In genomic region chr14:99687284-99688209, GRCh38 we compare ENCODE assay signal across 8 cellular contexts. TPM values are rescaled to one million over a fixed set of nuclear protein-coding genes. Genes with fewer than 3 reads are reported as not detected.
DNase-seq lines count a peak whose midpoint lies in the region; ATAC-seq, FAIRE-seq and TF ChIP-seq lines count a peak whose summit lies in the region.

No MANE protein-coding gene starts in this region.

- DNase-seq in CD4-positive, alpha-beta T cell, result peak in 7 of 10 experiments; percentile 28 to 49 (median 32)
- DNase-seq in Karpas-422, result peak; percentile 74
- DNase-seq in GM12878 (ENCODE audit: low read depth, low spot score), result no peak
- peak in 7 of 9 donors; percentile 11 to 55 (median 44) for DNase-seq in naive thymus-derived CD4-positive, alpha-beta T cell
- DNase-seq in amygdala (lab: John Stamatoyannopoulos, UW), result no peak
- no peak for DNase-seq in cerebellar nuclear complex (lab: John Stamatoyannopoulos, UW)
- DNase-seq in MV-4-11 (lab: John Stamatoyannopoulos, UW), result no peak
- no peak for DNase-seq in NCI-H524 treated with DMSO at 0.1 percent for 48 hours (lab: John Stamatoyannopoulos, UW)

- POLR2A ChIA-PET in CD4-positive, alpha-beta T cell (lab: Charles Lee), result no interaction called here
- POLR2A ChIA-PET in GM12878 (lab: Charles Lee), result no interaction called here
- POLR2A ChIA-PET in naive thymus-derived CD4-positive, alpha-beta T cell (lab: Charles Lee), result interaction anchor here (0.6 kb wide), 1 partner anchor 168 kb away, joined by 3 read pairs; no protein-coding TSS in a partner anchor

- RAD21 ChIA-PET in GM12878 (lab: Charles Lee; ENCODE audit: unreplicated experiment), result interaction anchor here (0.6 kb wide), 1 partner anchor 19 kb away, joined by 3 read pairs; no protein-coding TSS in a partner anchor

- ATAC-seq in CD4-positive, alpha-beta T cell (ENCODE audit: poor library complexity), result no peak
- ATAC-seq in GM12878, result no peak
- no peak for ATAC-seq in naive thymus-derived CD4-positive, alpha-beta T cell

- H3K36me3 ChIP-seq in Karpas-422 (ENCODE audit: insufficient read depth, low read length), result no peaks in the 10 kb centered on the region
- H3K36me3 ChIP-seq in GM12878 (ENCODE audit: control insufficient read depth in 2 of 2, insufficient read depth in 2 of 2, low read length in 1 of 2), result no peaks in the 10 kb centered on the region
- H3K36me3 ChIP-seq in naive thymus-derived CD4-positive, alpha-beta T cell (ENCODE audit: control insufficient read depth in 2 of 3, insufficient read depth in 3 of 3, low read length in 3 of 3), result peaks cover 0 to 5% (median 0%) of the 10 kb centered on the region in 3 experiments

- H3K4me1 ChIP-seq in Karpas-422 (ENCODE audit: low read length) (peaks cover 19% of the 10 kb centered on the region), GM12878 (ENCODE audit: control insufficient read depth, insufficient read depth, low read length) (peaks cover 4% of the 10 kb centered on the region)
- peaks cover 5 to 11% of the 10 kb centered on the region in 2 donors for H3K4me1 ChIP-seq in naive thymus-derived CD4-positive, alpha-beta T cell (ENCODE audit: control insufficient read depth in 2 of 2, insufficient read depth in 2 of 2, low read length in 2 of 2)

- H3K9me3 ChIP-seq in CD4-positive, alpha-beta T cell (ENCODE audit: control insufficient read depth, low read length), result no peaks in the 10 kb centered on the region
- no peaks in the 10 kb centered on the region for H3K9me3 ChIP-seq in Karpas-422 (ENCODE audit: low read length)
- no peaks in the 10 kb centered on the region for H3K9me3 ChIP-seq in GM12878 (replicated peaks; ENCODE audit: control insufficient read depth, insufficient read depth, low read length)
- H3K9me3 ChIP-seq in naive thymus-derived CD4-positive, alpha-beta T cell (ENCODE audit: control insufficient read depth in 2 of 3, low read length in 3 of 3), result no peaks in the 10 kb centered on the region

- H3K4me3 ChIP-seq in Karpas-422 (ENCODE audit: low read length), result no peak overlapping the region
- H3K4me3 ChIP-seq in GM12878, result no peak overlapping the region
- H3K4me3 ChIP-seq in naive thymus-derived CD4-positive, alpha-beta T cell (ENCODE audit: low read length), result no peak overlapping the region

- WGBS in GM12878 (ENCODE audit: insufficient coverage, insufficient replicate concordance, low lambda C conversion rate, missing lambda C conversion rate), result 27% methylated on average over 12 of the region's 12 CpGs

- peak; percentile 77 for TF ChIP-seq CTCF in CD4-positive, alpha-beta T cell (IDR thresholded peaks at IDR 0.05)
- peak; percentile 44 to 73 (median 70) for TF ChIP-seq CTCF in GM12878 (IDR thresholded peaks at IDR 0.05 in 2 of 3, conservative IDR thresholded peaks at IDR 0.05 in 1 of 3; ENCODE audit: control insufficient read depth in 2 of 3, extremely low read depth in 1 of 3, insufficient read depth in 1 of 3, low read depth in 3 of 3, low read length in 3 of 3)

- no peak for TF ChIP-seq RAD21 in GM12878 (IDR thresholded peaks at IDR 0.05; ENCODE audit: insufficient read depth, low read depth, low read length)

- TF ChIP-seq POLR2A in GM12878 (IDR thresholded peaks at IDR 0.05; ENCODE audit: low read depth, low read length), result no peak

- H3K27me3 ChIP-seq in CD4-positive, alpha-beta T cell (ENCODE audit: control insufficient read depth, insufficient read depth, low read length), result peaks cover 23% of the 10 kb centered on the region
- no peaks in the 10 kb centered on the region for H3K27me3 ChIP-seq in Karpas-422 (ENCODE audit: low read length)
- peaks cover 0 to 2% of the 10 kb centered on the region in 2 experiments for H3K27me3 ChIP-seq in GM12878 (replicated peaks in 1 of 2; ENCODE audit: control insufficient read depth in 2 of 2, insufficient read depth in 2 of 2, low read length in 1 of 2)
- peaks cover 3 to 4% of the 10 kb centered on the region in 2 donors for H3K27me3 ChIP-seq in naive thymus-derived CD4-positive, alpha-beta T cell (ENCODE audit: control insufficient read depth in 2 of 2, insufficient read depth in 2 of 2, low read length in 2 of 2)

- no peak for TF ChIP-seq EP300 in GM12878 (IDR thresholded peaks at IDR 0.05; ENCODE audit: borderline replicate concordance in 1 of 2, control insufficient read depth in 1 of 2, low read depth in 2 of 2, low read length in 2 of 2)

- peak overlapping the region; percentile 63 for H3K4me3 Mint-ChIP-seq in CD4-positive, alpha-beta T cell
- no peak overlapping the region for H3K4me3 Mint-ChIP-seq in naive thymus-derived CD4-positive, alpha-beta T cell

- no peaks in the 10 kb centered on the region for H3K79me2 ChIP-seq in Karpas-422 (ENCODE audit: low read length)
- no peaks in the 10 kb centered on the region for H3K79me2 ChIP-seq in GM12878 (ENCODE audit: control insufficient read depth, insufficient read depth, low read length)

- H4K20me1 ChIP-seq in Karpas-422 (ENCODE audit: insufficient read depth, low read depth, low read length) (peaks cover 4% of the 10 kb centered on the region; the same call in 1 of the 2 replicates), GM12878 (ENCODE audit: control insufficient read depth, insufficient read depth) (no peaks in the 10 kb centered on the region; the same call in 1 of the 2 replicates)

- no peak overlapping the region for H3K27ac ChIP-seq in CD4-positive, alpha-beta T cell (ENCODE audit: low read depth, low read length)
- no peak overlapping the region for H3K27ac ChIP-seq in Karpas-422 (ENCODE audit: low read length)
- no peak overlapping the region for H3K27ac ChIP-seq in GM12878 (ENCODE audit: control insufficient read depth, insufficient read depth)
- no peak overlapping the region for H3K27ac ChIP-seq in naive thymus-derived CD4-positive, alpha-beta T cell (ENCODE audit: low read depth, low read length)

- no peak overlapping the region for H3K4me2 ChIP-seq in Karpas-422 (ENCODE audit: low read depth, low read length, poor library complexity, severe bottlenecking)
- H3K4me2 ChIP-seq in GM12878 (ENCODE audit: control insufficient read depth, insufficient read depth), result no peak overlapping the region

- no peak overlapping the region for H3K27ac Mint-ChIP-seq in CD4-positive, alpha-beta T cell
- H3K27ac Mint-ChIP-seq in naive thymus-derived CD4-positive, alpha-beta T cell, result no peak overlapping the region

- in situ Hi-C loops in GM12878 (cut with MboI), result no loop called here

- H2AFZ ChIP-seq in Karpas-422 (ENCODE audit: low read length) (no peak overlapping the region), GM12878 (ENCODE audit: control insufficient read depth, low read depth, low read length) (no peak overlapping the region)

- H3K9ac ChIP-seq in Karpas-422 (ENCODE audit: low read length), result no peak overlapping the region
- H3K9ac ChIP-seq in GM12878 (ENCODE audit: control insufficient read depth, insufficient read depth, low read length), result no peak overlapping the region

- no peak for FAIRE-seq in GM12878 (lab: Jason Lieb, UNC)

- peaks cover 45% of the 10 kb centered on the region for H3K27me3 Mint-ChIP-seq in CD4-positive, alpha-beta T cell
- peaks cover 22 to 60% (median 46%) of the 10 kb centered on the region in 5 donors for H3K27me3 Mint-ChIP-seq in naive thymus-derived CD4-positive, alpha-beta T cell

- CTCF ChIA-PET in CD4-positive, alpha-beta T cell (lab: Charles Lee), result interaction anchor here (0.9 to 1.3 kb wide), 3 partner anchors 10 to 84 kb away, joined by 3 to 4 read pairs (median 3); partner anchors contain the start of gene CCDC85C
- CTCF ChIA-PET in GM12878 (lab: Yijun Ruan, JAX), result interaction anchor here (0.6 to 1.7 kb wide), 11 partner anchors 8 to 195 kb away, joined by 3 to 7 read pairs (median 3); no protein-coding TSS in a partner anchor
- CTCF ChIA-PET in naive thymus-derived CD4-positive, alpha-beta T cell (lab: Charles Lee), result interaction anchor here (0.6 to 1.9 kb wide), 4 partner anchors 13 to 208 kb away, joined by 3 to 4 read pairs (median 3); no protein-coding TSS in a partner anchor

- H3K9me3 Mint-ChIP-seq in CD4-positive, alpha-beta T cell, result no peaks in the 10 kb centered on the region
- no peaks in the 10 kb centered on the region for H3K9me3 Mint-ChIP-seq in naive thymus-derived CD4-positive, alpha-beta T cell

- peaks cover 12% of the 10 kb centered on the region for H3K4me1 Mint-ChIP-seq in CD4-positive, alpha-beta T cell (ENCODE audit: low read depth)
- H3K4me1 Mint-ChIP-seq in naive thymus-derived CD4-positive, alpha-beta T cell, result peaks cover 9 to 29% (median 12%) of the 10 kb centered on the region in 7 donors

- SMC1A ChIA-PET in GM12878 (lab: Charles Lee; ENCODE audit: uncharacterized antibody, unreplicated experiment), result no interaction called here

- H3K36me3 Mint-ChIP-seq in CD4-positive, alpha-beta T cell (ENCODE audit: low read depth), result no peaks in the 10 kb centered on the region
- H3K36me3 Mint-ChIP-seq in naive thymus-derived CD4-positive, alpha-beta T cell, result no peaks in the 10 kb centered on the region

- intact Hi-C loops in CD4-positive, alpha-beta T cell (cut with DNase I, micrococcal nuclease), result loop anchor here in 1 of 2 experiments (2.0 to 10.0 kb wide), 3 partner anchors 170 to 527 kb away; partner anchors contain the start of genes CCNK and SETD3
- intact Hi-C loops in GM12878 (cut with micrococcal nuclease; ENCODE audit: unreplicated experiment), result no loop called here
- intact Hi-C loops in naive thymus-derived CD4-positive, alpha-beta T cell (cut with micrococcal nuclease), result loop anchor here in 1 of 2 donors (10.0 kb wide), 1 partner anchor 287 kb away; no protein-coding TSS in a partner anchor

- BruUV-seq in GM12878 (replicated peaks; lab: Mats Ljungman, UMichigan), result no TSS peak

- no peaks in the 10 kb centered on the region for H3K9me2 ChIP-seq in Karpas-422 (replicated peaks; ENCODE audit: insufficient read depth, low read length)

RNA-seq across cellular contexts. Expression of gene CYP46A1, which starts 3.4 kb away (rescaled TPM):
- under 1 TPM; 0.11 to 0.22 TPM for total RNA-seq in CD4-positive, alpha-beta T cell
- total RNA-seq in Karpas-422 (2014; rRNA removed; shearing (Covaris generic); ENCODE audit: low replicate concordance), result 0.52 and 1.3 TPM in 2 replicates
- 0.10 and 0.17 TPM in 2 replicates for total RNA-seq in GM12878 (2013; cell fraction: nucleolus; rRNA removed)
- total RNA-seq in GM12878 (2014; rRNA removed) (not detected in 2 replicates), GM12878 (2014; rRNA removed; fragmentation: Illumina TruSeq; extraction: Trizol) (not detected in 2 replicates), GM12878 (2021) (not detected in 2 replicates)
- polyA plus RNA-seq in GM12878 (2011; ENCODE audit: low read depth), result not detected
- polyA plus RNA-seq in GM12878 (2011; rRNA removed) (0.01 and 0.04 TPM in 2 replicates), GM12878 (2014; fragmentation: Illumina TruSeq; extraction: Trizol) (not detected in 2 replicates), GM12878 (2014; fragmentation: Nextera tagmentation; extraction: Ambion mirVana) (not detected), GM12878 (2014; rRNA removed) (not detected in 2 replicates), GM12878 (2016; fragmentation: Nextera tagmentation; extraction: Ambion mirVana) (under 1 TPM in 1 of 2 experiments, not detected in 1; 0.11 TPM)
- polyA plus RNA-seq in GM12878 (2011; cell fraction: cytosol; rRNA removed), result 0.09 TPM in 1 of 2 replicates, not detected in the other
- polyA plus RNA-seq in GM12878 (2011; cell fraction: nucleus; rRNA removed), result 0.19 and 0.25 TPM in 2 replicates
- 0.10 TPM in 1 of 2 replicates, not detected in the other for polyA plus RNA-seq in GM12878 (2012)
- not detected in 2 replicates for polyA minus RNA-seq in GM12878 (2011; rRNA and poly(A)+ RNA removed)
- not detected in 2 replicates for polyA minus RNA-seq in GM12878 (2011; cell fraction: cytosol; rRNA and poly(A)+ RNA removed)
- polyA minus RNA-seq in GM12878 (2011; cell fraction: nucleus; rRNA and poly(A)+ RNA removed), result not detected in 2 replicates
- total RNA-seq in naive thymus-derived CD4-positive, alpha-beta T cell, result under 1 TPM in 4 of 5 experiments, not detected in 1; 0.13 to 0.34 (median 0.32) TPM
- polyA plus RNA-seq in naive thymus-derived CD4-positive, alpha-beta T cell, result under 1 TPM; 0.02 to 0.03 TPM

RNA-seq across cellular contexts. Expression of gene HHIPL1, which starts 42.6 kb away (rescaled TPM):
- total RNA-seq in CD4-positive, alpha-beta T cell, result not detected
- total RNA-seq in Karpas-422 (2014; rRNA removed; shearing (Covaris generic); ENCODE audit: low replicate concordance), result 0.07 TPM in 1 of 2 replicates, not detected in the other
- 1.0 and 1.5 TPM in 2 replicates for total RNA-seq in GM12878 (2013; cell fraction: nucleolus; rRNA removed)
- total RNA-seq in GM12878 (2014; rRNA removed) (not detected in 2 replicates), GM12878 (2014; rRNA removed; fragmentation: Illumina TruSeq; extraction: Trizol) (not detected in 2 replicates), GM12878 (2021) (not detected in 2 replicates)
- polyA plus RNA-seq in GM12878 (2011; ENCODE audit: low read depth), result not detected
- polyA plus RNA-seq in GM12878 (2011; rRNA removed) (0.03 TPM in 1 of 2 replicates, not detected in the other), GM12878 (2014; fragmentation: Illumina TruSeq; extraction: Trizol) (not detected in 2 replicates), GM12878 (2014; fragmentation: Nextera tagmentation; extraction: Ambion mirVana) (not detected), GM12878 (2014; rRNA removed) (not detected in 2 replicates), GM12878 (2016; fragmentation: Nextera tagmentation; extraction: Ambion mirVana) (under 1 TPM in 1 of 2 experiments, not detected in 1; 0.09 TPM)
- polyA plus RNA-seq in GM12878 (2011; cell fraction: cytosol; rRNA removed), result 0.03 TPM in 2 replicates
- 0.07 and 0.09 TPM in 2 replicates for polyA plus RNA-seq in GM12878 (2011; cell fraction: nucleus; rRNA removed)
- polyA plus RNA-seq in GM12878 (2012), result 0.03 TPM in 1 of 2 replicates, not detected in the other
- polyA minus RNA-seq in GM12878 (2011; rRNA and poly(A)+ RNA removed), result 0.10 TPM in 1 of 2 replicates, not detected in the other
- polyA minus RNA-seq in GM12878 (2011; cell fraction: cytosol; rRNA and poly(A)+ RNA removed), result not detected in 2 replicates
- 0.10 and 0.12 TPM in 2 replicates for polyA minus RNA-seq in GM12878 (2011; cell fraction: nucleus; rRNA and poly(A)+ RNA removed)
- total RNA-seq in naive thymus-derived CD4-positive, alpha-beta T cell, result under 1 TPM in 2 of 5 experiments, not detected in 3; 0.40 to 0.41 TPM
- not detected for polyA plus RNA-seq in naive thymus-derived CD4-positive, alpha-beta T cell

Comparison
In these comparisons a context has a peak if more than half of its experiments do, and no peak if none do; other contexts are left out.
1. DNase-seq: peak in CD4-positive, alpha-beta T cell (7 of 10), Karpas-422 (single experiment) and naive thymus-derived CD4-positive, alpha-beta T cell (7 of 9); none in GM12878 (single experiment), amygdala (0 of 56), cerebellar nuclear complex (0 of 2), MV-4-11 (single experiment) and NCI-H524 treated with DMSO at 0.1 percent for 48 hours (single experiment).